Comparison of ENCODE assay signal across 15 cellular contexts in the genomic region with DNA sequence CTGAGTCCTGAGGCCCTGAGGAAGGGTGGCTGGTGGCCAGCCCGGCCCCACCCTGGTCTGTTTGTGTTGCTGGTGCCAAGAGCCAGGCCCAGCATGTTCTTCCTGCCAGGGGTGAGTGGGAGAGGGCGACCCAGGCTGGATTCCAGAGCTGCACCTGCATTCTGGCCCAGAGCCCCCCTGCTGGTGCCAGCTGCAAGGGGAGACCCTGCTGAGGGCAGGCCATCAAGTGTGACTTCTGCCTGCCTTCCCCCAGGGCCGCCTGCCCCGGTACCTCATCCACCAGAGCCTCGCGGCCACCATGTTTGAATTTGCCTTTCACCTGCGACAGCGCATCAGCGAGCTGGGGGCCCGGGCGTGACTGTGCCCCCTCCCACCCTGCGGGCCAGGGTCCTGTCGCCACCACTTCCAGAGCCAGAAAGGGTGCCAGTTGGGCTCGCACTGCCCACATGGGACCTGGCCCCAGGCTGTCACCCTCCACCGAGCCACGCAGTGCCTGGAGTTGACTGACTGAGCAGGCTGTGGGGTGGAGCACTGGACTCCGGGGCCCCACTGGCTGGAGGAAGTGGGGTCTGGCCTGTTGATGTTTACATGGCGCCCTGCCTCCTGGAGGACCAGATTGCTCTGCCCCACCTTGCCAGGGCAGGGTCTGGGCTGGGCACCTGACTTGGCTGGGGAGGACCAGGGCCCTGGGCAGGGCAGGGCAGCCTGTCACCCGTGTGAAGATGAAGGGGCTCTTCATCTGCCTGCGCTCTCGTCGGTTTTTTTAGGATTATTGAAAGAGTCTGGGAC. TPM values are rescaled to one million over a fixed set of nuclear protein-coding genes. Genes with fewer than 3 reads are reported as not detected.
DNase-seq lines count a peak whose midpoint lies in the region; ATAC-seq and TF ChIP-seq lines count a peak whose summit lies in the region.
"Had no signal": no experiment of that assay in that cellular context is flagged by ENCODE, and none has a peak within 500 bp of the region (broad histone marks: within the 10 kb centered on the region; RNA-seq: fewer than 3 reads in every experiment).

No MANE protein-coding gene starts in this region.

- H3K4me3 ChIP-seq in WERI-Rb-1 (ENCODE audit: low read depth, low read length) (no peak overlapping the region), left lung (no peak overlapping the region), tibial artery (no peak overlapping the region)
- H3K4me3 ChIP-seq: pancreas, SK-N-MC had no signal

- H3K27ac Mint-ChIP-seq in natural killer cell treated with Interleukin-12 subunit alpha and Interleukin-12 subunit beta and Interleukin-15 and Interleukin-18, amount 100 ng/mL, for 72 hours, result no peak overlapping the region
- H3K27ac Mint-ChIP-seq: activated CD8-positive, alpha-beta T cell treated with anti-CD3 and anti-CD28 coated beads for 36 hours; dendritic cell treated with granulocyte-macrophage colony-stimulating factor and Interleukin-4, amounts not matched to agents 40 ng/mL and 50 ng/mL, for 4 days had no signal

- ATAC-seq in left lung (peak; percentile 35), GM19035 (IDR thresholded peaks at IDR 0.05; ENCODE audit: unreplicated experiment) (no peak)
- ATAC-seq in natural killer cell treated with Interleukin-12 subunit alpha and Interleukin-12 subunit beta and Interleukin-15 and Interleukin-18, amount 100 ng/mL, for 72 hours, result no peak
- ATAC-seq: activated CD8-positive, alpha-beta T cell treated with anti-CD3 and anti-CD28 coated beads for 36 hours; pancreas had no signal

- DNase-seq in DMS 273 (lab: John Stamatoyannopoulos, UW; ENCODE audit: unreplicated experiment) (peak; percentile 34), DMS 273 treated with DMSO at 0.1 percent for 48 hours (lab: John Stamatoyannopoulos, UW) (no peak), WERI-Rb-1 (no peak), left lung (no peak), tibial artery (peak in 1 of 2 donors; percentile 69)
- no peak for DNase-seq in natural killer cell treated with Interleukin-12 subunit alpha and Interleukin-12 subunit beta and Interleukin-15 and Interleukin-18, amount 100 ng/mL, for 72 hours (ENCODE audit: low spot score)
- no peak for DNase-seq in activated CD4-positive, alpha-beta T cell treated with anti-CD3 and anti-CD28 coated beads, Interleukin-2, amount 50 U/mL, for 48 hours
- DNase-seq: activated CD8-positive, alpha-beta T cell treated with anti-CD3 and anti-CD28 coated beads for 36 hours; aorta; NCI-H2171 treated with DMSO at 0.1 percent for 48 hours had no signal

- H3K4me1 ChIP-seq in left lung (peaks cover 7 to 83% of the 10 kb centered on the region in 2 donors), tibial artery (peaks cover 4 to 66% (median 53%) of the 10 kb centered on the region in 4 donors)
- H3K4me1 ChIP-seq: pancreas had no signal

- no peaks in the 10 kb centered on the region for H3K27me3 ChIP-seq in WERI-Rb-1 (ENCODE audit: insufficient read depth, low read depth, severe bottlenecking)
- peaks cover 12 to 32% of the 10 kb centered on the region in 2 donors for H3K27me3 ChIP-seq in left lung
- H3K27me3 ChIP-seq in tibial artery, result no peaks in the 10 kb centered on the region
- H3K27me3 ChIP-seq: pancreas had no signal

- peaks cover 0 to 3% of the 10 kb centered on the region in 2 donors for H3K27me3 Mint-ChIP-seq in natural killer cell treated with Interleukin-12 subunit alpha and Interleukin-12 subunit beta and Interleukin-15 and Interleukin-18, amount 100 ng/mL, for 72 hours

- TF ChIP-seq CTCF in WERI-Rb-1 (IDR thresholded peaks at IDR 0.05; ENCODE audit: low read depth, low read length), result no peak
- no peak for TF ChIP-seq CTCF in left lung (IDR thresholded peaks at IDR 0.05)
- no peak for TF ChIP-seq CTCF in tibial artery (IDR thresholded peaks at IDR 0.05)

- H3K36me3 ChIP-seq in WERI-Rb-1, result peaks cover 43% of the 10 kb centered on the region
- H3K36me3 ChIP-seq in left lung, result peaks cover 0 to 54% of the 10 kb centered on the region in 2 donors
- H3K36me3 ChIP-seq in tibial artery, result peaks cover 5 to 53% (median 36%) of the 10 kb centered on the region in 3 donors

- H3K9me3 ChIP-seq in WERI-Rb-1 (ENCODE audit: severe bottlenecking), result no peaks in the 10 kb centered on the region
- no peaks in the 10 kb centered on the region for H3K9me3 ChIP-seq in left lung
- H3K9me3 ChIP-seq in tibial artery, result no peaks in the 10 kb centered on the region
- H3K9me3 ChIP-seq: pancreas had no signal

- H3K27ac ChIP-seq in WERI-Rb-1 (peak overlapping the region; percentile 81), left lung (peak overlapping the region in 1 of 2 donors; percentile 33), tibial artery (peak overlapping the region; percentile 68 to 81)
- H3K27ac ChIP-seq: pancreas, SK-N-MC had no signal

- H3K4me3 Mint-ChIP-seq in natural killer cell treated with Interleukin-12 subunit alpha and Interleukin-12 subunit beta and Interleukin-15 and Interleukin-18, amount 100 ng/mL, for 72 hours, result no peak overlapping the region
- H3K4me3 Mint-ChIP-seq: activated CD8-positive, alpha-beta T cell treated with anti-CD3 and anti-CD28 coated beads for 36 hours; dendritic cell treated with granulocyte-macrophage colony-stimulating factor and Interleukin-4, amounts not matched to agents 40 ng/mL and 50 ng/mL, for 4 days had no signal

- no peaks in the 10 kb centered on the region for H3K9me3 Mint-ChIP-seq in natural killer cell treated with Interleukin-12 subunit alpha and Interleukin-12 subunit beta and Interleukin-15 and Interleukin-18, amount 100 ng/mL, for 72 hours
- H3K9me3 Mint-ChIP-seq: activated CD8-positive, alpha-beta T cell treated with anti-CD3 and anti-CD28 coated beads for 36 hours; dendritic cell treated with granulocyte-macrophage colony-stimulating factor and Interleukin-4, amounts not matched to agents 40 ng/mL and 50 ng/mL, for 4 days had no signal

- no peaks in the 10 kb centered on the region for H3K36me3 Mint-ChIP-seq in natural killer cell treated with Interleukin-12 subunit alpha and Interleukin-12 subunit beta and Interleukin-15 and Interleukin-18, amount 100 ng/mL, for 72 hours

- H3K4me1 Mint-ChIP-seq in natural killer cell treated with Interleukin-12 subunit alpha and Interleukin-12 subunit beta and Interleukin-15 and Interleukin-18, amount 100 ng/mL, for 72 hours (ENCODE audit: low read depth in 2 of 2), result peaks cover 4% of the 10 kb centered on the region in 2 donors

- intact Hi-C loops in left lung (cut with DNase I) (no loop called here), tibial artery (cut with DNase I; ENCODE audit: low total_unique reads) (no loop called here)

RNA-seq across cellular contexts. Expression of gene TCAP, which starts 2.4 kb away (rescaled TPM):
- total RNA-seq in left lung, result 1 to 10 TPM; 2.0 to 2.6 TPM
- 1 to 10 TPM; 2.1 to 2.5 TPM for total RNA-seq in natural killer cell treated with Interleukin-12 subunit alpha and Interleukin-12 subunit beta and Interleukin-15 and Interleukin-18, amount 100 ng/mL, for 72 hours

RNA-seq across cellular contexts. Expression of gene PNMT, which starts 5.5 kb away (rescaled TPM):
- under 1 TPM; 0.38 to 0.58 TPM for total RNA-seq in left lung
- not detected for total RNA-seq in natural killer cell treated with Interleukin-12 subunit alpha and Interleukin-12 subunit beta and Interleukin-15 and Interleukin-18, amount 100 ng/mL, for 72 hours
- total RNA-seq: A172 had no signal

RNA-seq across cellular contexts. Expression of gene PGAP3, which starts 25.1 kb away (rescaled TPM):
- total RNA-seq in left lung, result 10 to 100 TPM; 17.2 to 32.9 TPM
- total RNA-seq in natural killer cell treated with Interleukin-12 subunit alpha and Interleukin-12 subunit beta and Interleukin-15 and Interleukin-18, amount 100 ng/mL, for 72 hours, result 10 to 100 TPM in 1 of 2 donors, 1 to 10 TPM in 1; 8.8 to 13.7 TPM

RNA-seq across cellular contexts. Expression of gene STARD3, which starts 25.8 kb away (rescaled TPM):
- 10 to 100 TPM; 57.2 to 66.1 TPM for total RNA-seq in left lung
- 100 to 1,000 TPM in 1 of 2 donors, 10 to 100 TPM in 1; 97.9 to 139 TPM for total RNA-seq in natural killer cell treated with Interleukin-12 subunit alpha and Interleukin-12 subunit beta and Interleukin-15 and Interleukin-18, amount 100 ng/mL, for 72 hours

RNA-seq across cellular contexts. Expression of gene PPP1R1B, which starts 36.0 kb away (rescaled TPM):
- total RNA-seq in left lung, result 10 to 100 TPM; 10.6 to 29.7 TPM
- not detected for total RNA-seq in natural killer cell treated with Interleukin-12 subunit alpha and Interleukin-12 subunit beta and Interleukin-15 and Interleukin-18, amount 100 ng/mL, for 72 hours
- total RNA-seq: A172; activated CD8-positive, alpha-beta T cell treated with anti-CD3 and anti-CD28 coated beads for 36 hours had no signal
